ENCODE assay signal across 15 cellular contexts in genomic region chr6:46990031-46990644, GRCh38. TPM values are rescaled to one million over a fixed set of nuclear protein-coding genes. Genes with fewer than 3 reads are reported as not detected.
DNase-seq lines count a peak whose midpoint lies in the region; ATAC-seq and TF ChIP-seq lines count a peak whose summit lies in the region.
"Had no signal": no experiment of that assay in that cellular context is flagged by ENCODE, and none has a peak within 500 bp of the region (broad histone marks: within the 10 kb centered on the region; RNA-seq: fewer than 3 reads in every experiment).

No MANE protein-coding gene starts in this region.

- DNase-seq in DMS 273 (lab: John Stamatoyannopoulos, UW; ENCODE audit: unreplicated experiment) (peak; percentile 9), DMS 273 treated with DMSO at 0.1 percent for 48 hours (lab: John Stamatoyannopoulos, UW) (no peak), coronary artery (ENCODE audit: low spot score) (no peak), lung (ENCODE audit: low spot score) (no peak), thyroid gland (no peak), NCI-H510A treated with DMSO at 0.1 percent for 48 hours (lab: John Stamatoyannopoulos, UW) (no peak), MG63 (no peak)
- DNase-seq: activated CD4-positive, alpha-beta T cell treated with anti-CD3 and anti-CD28 coated beads, Interleukin-2, amount 10 ng/mL, durations not matched to agents 24 days and 14 days; activated T-cell treated with anti-CD3 and anti-CD28 coated beads, Interleukin-2, amount 50 U/mL, for 48 hours had no signal

- H3K27me3 ChIP-seq in lung (ENCODE audit: control insufficient read depth, insufficient read depth): no peaks in the 10 kb centered on the region
- H3K27me3 ChIP-seq in thyroid gland: no peaks in the 10 kb centered on the region
- no peaks in the 10 kb centered on the region for H3K27me3 ChIP-seq in MG63

- TF ChIP-seq CTCF in coronary artery (IDR thresholded peaks at IDR 0.05): no peak
- no peak for TF ChIP-seq CTCF in lung (IDR thresholded peaks at IDR 0.05; ENCODE audit: control extremely low read depth, extremely low read depth)
- no peak for TF ChIP-seq CTCF in thyroid gland (IDR thresholded peaks at IDR 0.05)

- 54 to 84% methylated on average over 6 of the region's 6 CpGs for WGBS in lung, 2 donors
- WGBS in thyroid gland, 2 donors: 58 to 66% methylated on average over 6 of the region's 6 CpGs

- H3K27ac ChIP-seq in coronary artery (peak overlapping the region; percentile 15 to 44), lung (ENCODE audit: low read depth in 1 of 2, low read length in 1 of 2) (peak overlapping the region; percentile 45 to 93), thyroid gland (peak overlapping the region in 2 of 3 donors; percentile 46 to 57)

- TF ChIP-seq POLR2A in thyroid gland (IDR thresholded peaks at IDR 0.05): no peak

- H3K36me3 ChIP-seq in lung (ENCODE audit: control insufficient read depth in 2 of 2, insufficient read depth in 2 of 2, low read length in 2 of 2): no peaks in the 10 kb centered on the region
- no peaks in the 10 kb centered on the region for H3K36me3 ChIP-seq in thyroid gland
- H3K36me3 ChIP-seq in MG63: no peaks in the 10 kb centered on the region

- H3K9me3 ChIP-seq in lung (ENCODE audit: control insufficient read depth in 2 of 2, insufficient read depth in 1 of 2, low read length in 1 of 2) (no peaks in the 10 kb centered on the region), thyroid gland (no peaks in the 10 kb centered on the region), MG63 (no peaks in the 10 kb centered on the region)

- H3K4me3 ChIP-seq in coronary artery (peak overlapping the region; percentile 33), lung (no peak overlapping the region), thyroid gland (replicated peaks in 1 of 3) (no peak overlapping the region), MG63 (no peak overlapping the region)

- intact Hi-C loops in thyroid gland (cut with DNase I): loop anchor here (5.0 to 10.0 kb wide), 2 partner anchors 55 to 143 kb away; partner anchors contain the start of gene ADGRF1

- ATAC-seq in lung (ENCODE audit: insufficient read depth, low FRiP score) (no peak), HG02759 (IDR thresholded peaks at IDR 0.05; ENCODE audit: unreplicated experiment) (no peak)

- H3K4me1 ChIP-seq in lung (ENCODE audit: control insufficient read depth in 2 of 2, insufficient read depth in 2 of 2, low read length in 2 of 2) (peaks cover 7 to 10% of the 10 kb centered on the region in 2 donors), thyroid gland (peaks cover 28 to 54% of the 10 kb centered on the region in 2 donors)

RNA-seq across cellular contexts. Expression of gene ADGRF1, which starts 52.0 kb away (rescaled TPM):
- 10 to 100 TPM in 1 of 2 donors, 1 to 10 TPM in 1; 4.0 to 14.8 TPM for total RNA-seq in lung
- 10 to 100 TPM; 10.5 to 23.3 TPM for polyA plus RNA-seq in lung
- 10 to 100 TPM; 15.1 to 36.2 (median 19.3) TPM for total RNA-seq in thyroid gland
- not detected in 2 replicates for total RNA-seq in MG63 (2014; rRNA removed; shearing (Covaris generic); ENCODE audit: low replicate concordance)
- total RNA-seq: A172; activated CD4-positive, alpha-beta T cell treated with anti-CD3 and anti-CD28 coated beads, Interleukin-2, amount 10 ng/mL, durations not matched to agents 24 days and 14 days; fibroblast of lung; LHCN-M2; osteoblast; temporal lobe had no signal
- polyA plus RNA-seq: fibroblast of lung had no signal
